In genomic region chr6:26031151-26031594, GRCh38 we compare ENCODE assay signal across 1 cellular context.
TF ChIP-seq lines count a peak whose summit lies in the region.

No MANE protein-coding gene starts in this region.

TF ChIP-seq in K562, 482 proteins besides CTCF, POLR2A, EP300 and RAD21 (continued from another document and continues in another):
- TF ChIP-seq CHD7 (IDR thresholded peaks at IDR 0.05; ENCODE audit: low read depth, low read length) (no peak), ZNF174 (CRISPR knock-in tag; IDR thresholded peaks at IDR 0.05) (0 out of 2 replicates have a peak, but pooled peaks have one; percentile 55), ZNF699 (CRISPR knock-in tag; IDR thresholded peaks at IDR 0.05; ENCODE audit: insufficient replicate concordance) (no peak), ZFPM2 (CRISPR knock-in tag; IDR thresholded peaks at IDR 0.05) (peak; percentile 95), ATF1 (CRISPR knock-in tag; IDR thresholded peaks at IDR 0.05) (no peak), ATF1 (tag; IDR thresholded peaks at IDR 0.05) (no peak), ETV6 (IDR thresholded peaks at IDR 0.05; ENCODE audit: borderline replicate concordance in 1 of 2, low read depth in 2 of 2, low read length in 1 of 2) (0 out of 4 replicates have a peak, but pooled peaks of 1 of the 2 experiments have one; percentile 23), ETV6 (CRISPR knock-in tag; IDR thresholded peaks at IDR 0.05; ENCODE audit: borderline replicate concordance) (no peak), HOXB6 (CRISPR knock-in tag; IDR thresholded peaks at IDR 0.05; ENCODE audit: borderline replicate concordance) (peak; percentile 94), SREBF2 (CRISPR knock-in tag; IDR thresholded peaks at IDR 0.05) (no peak), HMG20B (CRISPR knock-in tag; IDR thresholded peaks at IDR 0.05) (no peak), ZSCAN32 (CRISPR knock-in tag; IDR thresholded peaks at IDR 0.05) (peak; percentile 66; the same call in 1 of the 2 replicates), DIDO1 (tag; IDR thresholded peaks at IDR 0.05; ENCODE audit: low read depth) (peak; percentile 56; the same call in 1 of the 2 replicates), ATF4 (CRISPR knock-in tag; IDR thresholded peaks at IDR 0.05) (peak; percentile 59; the same call in 1 of the 2 replicates), RAD51 (IDR thresholded peaks at IDR 0.05; ENCODE audit: borderline replicate concordance, low read depth) (no peak; the same call in 1 of the 2 replicates), MAZ (CRISPR knock-in tag; conservative IDR thresholded peaks at IDR 0.05 in 1 of 2, IDR thresholded peaks at IDR 0.05 in 1 of 2) (no peak), HNRNPK (IDR thresholded peaks at IDR 0.05; ENCODE audit: low read depth, low read length, poor library complexity, severe bottlenecking) (no peak), HCFC1 (IDR thresholded peaks at IDR 0.05; ENCODE audit: low read depth, low read length) (no peak), ZNF316 (IDR thresholded peaks at IDR 0.05) (peak; percentile 43), ZNF407 (IDR thresholded peaks at IDR 0.05; ENCODE audit: low read depth) (no peak; the same call in 1 of the 2 replicates), BHLHE40 (IDR thresholded peaks at IDR 0.05; ENCODE audit: low read length) (no peak), CREM (IDR thresholded peaks at IDR 0.05; ENCODE audit: low read depth) (no peak), CHCHD3 (CRISPR knock-in tag; IDR thresholded peaks at IDR 0.05) (peak; percentile 98), THRB (CRISPR knock-in tag; conservative IDR thresholded peaks at IDR 0.05) (peak; percentile 94)
- TF ChIP-seq, protein P1, sequence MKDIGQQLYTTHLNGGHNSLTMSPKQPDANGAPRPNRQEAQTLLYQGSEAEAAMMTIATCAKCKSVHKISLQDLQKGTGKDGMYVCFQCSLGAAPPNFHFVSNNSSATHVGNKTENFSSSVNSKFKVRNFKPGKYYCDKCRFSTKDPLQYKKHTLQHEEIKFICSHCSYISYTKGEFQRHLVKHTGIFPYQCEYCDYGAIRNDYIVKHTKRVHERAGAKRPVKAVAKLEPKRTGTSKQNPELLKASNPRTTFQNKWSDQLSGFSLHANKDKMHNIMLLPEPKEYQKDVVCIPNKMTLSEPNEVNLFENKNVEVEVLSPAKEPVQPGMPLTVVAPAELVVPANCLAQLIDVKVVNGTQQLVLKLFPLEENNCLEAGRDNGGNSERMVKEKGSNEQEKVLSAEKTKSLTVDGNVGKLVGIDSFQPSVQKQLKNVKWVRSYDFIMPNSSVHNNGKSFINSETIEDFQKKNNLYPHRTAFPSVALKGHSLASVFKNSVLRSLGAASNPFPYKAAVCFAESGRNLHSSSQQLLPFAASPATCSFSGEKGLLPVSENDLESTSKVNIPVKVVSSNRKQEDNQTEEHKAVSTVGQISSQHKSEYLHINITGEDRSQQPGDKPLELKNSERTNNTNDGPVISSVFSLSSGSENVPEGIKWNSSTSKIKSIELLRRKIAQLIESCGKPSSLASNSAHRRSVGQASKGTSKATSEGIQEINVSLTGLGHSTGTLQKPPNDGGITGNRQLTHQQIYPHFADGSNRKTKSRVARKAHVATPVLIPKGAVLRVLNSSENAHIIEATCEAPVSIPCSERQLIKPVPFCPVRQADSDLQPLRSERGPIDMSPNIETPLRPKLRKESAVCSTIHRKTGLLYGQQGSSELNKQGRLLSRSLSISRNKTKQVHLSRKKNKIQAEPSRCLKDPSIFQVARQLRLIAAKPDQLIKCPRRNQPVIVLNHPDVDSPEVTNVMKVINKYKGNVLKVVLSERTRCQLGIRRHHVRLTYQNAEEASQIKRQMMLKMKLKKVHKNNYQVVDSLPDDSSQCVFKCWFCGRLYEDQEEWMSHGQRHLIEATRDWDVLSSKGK (CRISPR knock-in tag; IDR thresholded peaks at IDR 0.05), result peak; percentile 81; the same call in 1 of the 2 replicates
- TF ChIP-seq, protein P2, sequence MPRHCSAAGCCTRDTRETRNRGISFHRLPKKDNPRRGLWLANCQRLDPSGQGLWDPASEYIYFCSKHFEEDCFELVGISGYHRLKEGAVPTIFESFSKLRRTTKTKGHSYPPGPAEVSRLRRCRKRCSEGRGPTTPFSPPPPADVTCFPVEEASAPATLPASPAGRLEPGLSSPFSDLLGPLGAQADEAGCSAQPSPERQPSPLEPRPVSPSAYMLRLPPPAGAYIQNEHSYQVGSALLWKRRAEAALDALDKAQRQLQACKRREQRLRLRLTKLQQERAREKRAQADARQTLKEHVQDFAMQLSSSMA (CRISPR knock-in tag; IDR thresholded peaks at IDR 0.05), result peak; percentile 69; the same call in 1 of the 2 replicates
- TF ChIP-seq, protein P3, sequence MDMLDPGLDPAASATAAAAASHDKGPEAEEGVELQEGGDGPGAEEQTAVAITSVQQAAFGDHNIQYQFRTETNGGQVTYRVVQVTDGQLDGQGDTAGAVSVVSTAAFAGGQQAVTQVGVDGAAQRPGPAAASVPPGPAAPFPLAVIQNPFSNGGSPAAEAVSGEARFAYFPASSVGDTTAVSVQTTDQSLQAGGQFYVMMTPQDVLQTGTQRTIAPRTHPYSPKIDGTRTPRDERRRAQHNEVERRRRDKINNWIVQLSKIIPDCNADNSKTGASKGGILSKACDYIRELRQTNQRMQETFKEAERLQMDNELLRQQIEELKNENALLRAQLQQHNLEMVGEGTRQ (CRISPR knock-in tag; IDR thresholded peaks at IDR 0.05), result no peak
